In genomic region chr7:131327626-131328386, GRCh38 we compare ENCODE assay signal across 8 cellular contexts. TPM values are rescaled to one million over a fixed set of nuclear protein-coding genes. Genes with fewer than 3 reads are reported as not detected.
DNase-seq lines count a peak whose midpoint lies in the region; ATAC-seq, FAIRE-seq and TF ChIP-seq lines count a peak whose summit lies in the region.

TSS of gene MKLN1 (plus strand) at chr7:131327876. CDS start at chr7:131327900, 24 bp downstream.

- H3K9ac ChIP-seq in keratinocyte (ENCODE audit: control insufficient read depth, extremely low read depth, insufficient read depth, low read length) = peak within 1 kb of the TSS; percentile 99

- ATAC-seq in GM18873 (IDR thresholded peaks at IDR 0.05; ENCODE audit: low FRiP score, unreplicated experiment) (peak; percentile 78), HG03135 (IDR thresholded peaks at IDR 0.05; ENCODE audit: unreplicated experiment) (peak; percentile 84)

- H3K9me3 ChIP-seq in keratinocyte (ENCODE audit: control insufficient read depth, low read depth, low read length) = no peaks in the 10 kb centered on the region

- no peaks in the 10 kb centered on the region for H3K27me3 ChIP-seq in keratinocyte (ENCODE audit: control insufficient read depth, extremely low read depth, insufficient read depth, low read length)

- no peaks in the 10 kb centered on the region for H3K9me1 ChIP-seq in keratinocyte (ENCODE audit: control insufficient read depth, extremely low read depth, insufficient read depth, low read length)

- H3K4me3 ChIP-seq in keratinocyte (ENCODE audit: control insufficient read depth in 2 of 3, extremely low read depth in 1 of 3, insufficient read depth in 2 of 3, low read depth in 1 of 3, low read length in 3 of 3) = peak within 1 kb of the TSS; percentile 84 to 99 (median 86)

- H3K27ac ChIP-seq in keratinocyte (ENCODE audit: control insufficient read depth, insufficient read depth, low read length) = peak within 1 kb of the TSS; percentile 83

- H2AFZ ChIP-seq in keratinocyte (ENCODE audit: control insufficient read depth, low read length) = peak within 1 kb of the TSS; percentile 100

- peaks cover 0 to under 1% of the 10 kb centered on the region in 2 experiments for H3K36me3 ChIP-seq in keratinocyte (ENCODE audit: control insufficient read depth in 2 of 2, extremely low read depth in 1 of 2, insufficient read depth in 2 of 2, low read length in 2 of 2)

- DNase-seq in AG08395 (ENCODE audit: low spot score) (peak; percentile 93), NCI-H2227 treated with DMSO at 0.1 percent for 48 hours (lab: John Stamatoyannopoulos, UW) (peak; percentile 89), keratinocyte (ENCODE audit: low read depth, low spot score) (no peak)
- DNase-seq in activated CD4-positive, CD25-positive, alpha-beta regulatory T cell treated with anti-CD3 and anti-CD28 coated beads, Interleukin-2, amount 50 U/mL, for 16 hours (ENCODE audit: low read depth, low spot score) = peak; percentile 74
- peak; percentile 86 for DNase-seq in central memory CD4-positive, alpha-beta T cell
- DNase-seq in stimulated activated CD4-positive, alpha-beta T cell treated with anti-CD3 and anti-CD28 coated beads, Interleukin-12 subunit alpha, Interleukin-12 subunit beta, amount 100 ng/mL, for 48 hours (ENCODE audit: low read depth in 2 of 3, low spot score in 1 of 3) = peak; percentile 82 to 89 (median 84)

- H3K79me2 ChIP-seq in keratinocyte (ENCODE audit: control insufficient read depth, insufficient read depth, low read length) = peaks cover 49% of the 10 kb centered on the region

- H3K4me1 ChIP-seq in keratinocyte (ENCODE audit: control insufficient read depth, extremely low read depth, insufficient read depth, low read length) = peaks cover 24% of the 10 kb centered on the region

- H4K20me1 ChIP-seq in keratinocyte (ENCODE audit: control insufficient read depth, extremely low read depth, insufficient read depth, low read length) = no peaks in the 10 kb centered on the region

- peak within 1 kb of the TSS; percentile 99 for H3K4me2 ChIP-seq in keratinocyte (ENCODE audit: control insufficient read depth, extremely low read depth, insufficient read depth, low read depth, low read length)

- no peak for FAIRE-seq in keratinocyte (lab: Jason Lieb, UNC)

- dilution Hi-C loops in keratinocyte (cut with MboI; ENCODE audit: extremely low pct_ligation_motif_present, low sequenced_read_pairs) = no loop called here

- TF ChIP-seq CTCF in keratinocyte (optimal IDR thresholded peaks at IDR 0.05 in 1 of 3, IDR thresholded peaks at IDR 0.05 in 1 of 3, conservative IDR thresholded peaks at IDR 0.05 in 1 of 3; ENCODE audit: extremely low read depth in 1 of 3, insufficient read depth in 2 of 3, low read length in 3 of 3) = no peak

RNA-seq across cellular contexts. Expression of gene MKLN1, which starts in this region (rescaled TPM):
- polyA plus RNA-seq in keratinocyte = 28.3 to 43.8 TPM (median 36.1 TPM) in 3 replicates
- polyA plus RNA-seq in keratinocyte (2011; ENCODE audit: low read depth) = 15.0 TPM
- 16.9 and 39.5 TPM in 2 replicates for polyA plus RNA-seq in keratinocyte (2011; cell fraction: cytosol; rRNA removed)
- polyA plus RNA-seq in keratinocyte (2011; cell fraction: nucleus; rRNA removed) = 36.3 and 39.2 TPM in 2 replicates
- 16.7 and 19.2 TPM in 2 replicates for polyA plus RNA-seq in keratinocyte (2012; ENCODE audit: low replicate concordance)
- 42.8 to 123 TPM (median 84.0 TPM) in 3 replicates for polyA minus RNA-seq in keratinocyte
- polyA minus RNA-seq in keratinocyte (2011; cell fraction: cytosol; rRNA and poly(A)+ RNA removed) = 22.4 TPM
- polyA minus RNA-seq in keratinocyte (2011; cell fraction: nucleus; rRNA and poly(A)+ RNA removed) = 65.5 and 127 TPM in 2 replicates
